Comparison of ENCODE assay signal across 15 cellular contexts in genomic region chr15:98937413-98938104, GRCh38.
DNase-seq lines count a peak whose midpoint lies in the region; ATAC-seq, FAIRE-seq and TF ChIP-seq lines count a peak whose summit lies in the region.
"Had no signal": no experiment of that assay in that cellular context is flagged by ENCODE, and none has a peak within 500 bp of the region (broad histone marks: within the 10 kb centered on the region; RNA-seq: fewer than 3 reads in every experiment).

No MANE protein-coding gene starts in this region.

- H3K36me3 ChIP-seq in gastroesophageal sphincter, result peaks cover 0 to 95% of the 10 kb centered on the region in 2 donors
- peaks cover 74% of the 10 kb centered on the region for H3K36me3 ChIP-seq in suprapubic skin
- H3K36me3 ChIP-seq in pancreas, result peaks cover 0 to 23% (median 0%) of the 10 kb centered on the region in 3 donors

- H3K27ac ChIP-seq in gastroesophageal sphincter (no peak overlapping the region), suprapubic skin (no peak overlapping the region), pancreas (no peak overlapping the region)
- H3K27ac ChIP-seq: ascending aorta, neutrophil had no signal

- no peak for DNase-seq in activated T-helper 1 cell treated with anti-CD3 and anti-CD28 coated beads, Interleukin-12 subunit alpha, Interleukin-12 subunit beta, Interleukin-2, Interleukin-4 antibody, amounts not matched to agents 30 ng/mL and 10 ng/mL and 1 ng/mL, durations not matched to agents 14 hours and 24 hours and 36 hours (ENCODE audit: low spot score)
- DNase-seq in RKO (ENCODE audit: low spot score) (no peak), suprapubic skin (ENCODE audit: low spot score in 2 of 2) (no peak), pancreas (no peak)
- DNase-seq: effector memory CD8-positive, alpha-beta T cell; NCI-H226; stimulated activated naive B cell treated with anti-CD40 and anti-IgM and Interleukin-4, amounts not matched to agents 10 μg/mL and 1 μg/mL and 100 μg/mL, for 72 hours; T1000 had no signal

- TF ChIP-seq CTCF in gastroesophageal sphincter (IDR thresholded peaks at IDR 0.05) (no peak), suprapubic skin (IDR thresholded peaks at IDR 0.05) (no peak), pancreas (IDR thresholded peaks at IDR 0.05) (no peak)

- FAIRE-seq in pancreas (lab: Jason Lieb, UNC), result no peak

- no peak overlapping the region for H3K4me3 Mint-ChIP-seq in activated T-helper 1 cell treated with anti-CD3 and anti-CD28 coated beads, Interleukin-12 subunit alpha, Interleukin-12 subunit beta, Interleukin-2, Interleukin-4 antibody, amounts not matched to agents 30 ng/mL and 10 ng/mL and 1 ng/mL, durations not matched to agents 14 hours and 24 hours and 36 hours
- H3K4me3 Mint-ChIP-seq: effector memory CD8-positive, alpha-beta T cell; stimulated activated naive B cell treated with anti-CD40 and anti-IgM and Interleukin-4, amounts not matched to agents 10 μg/mL and 1 μg/mL and 100 μg/mL, for 72 hours had no signal

- no peak for TF ChIP-seq POLR2A in gastroesophageal sphincter (IDR thresholded peaks at IDR 0.05)
- TF ChIP-seq POLR2A in suprapubic skin (IDR thresholded peaks at IDR 0.05), result no peak

- TF ChIP-seq EP300 in gastroesophageal sphincter (IDR thresholded peaks at IDR 0.05), result no peak
- TF ChIP-seq EP300 in suprapubic skin (IDR thresholded peaks at IDR 0.05), result no peak

- peak; percentile 84 for ATAC-seq in GM18867 (IDR thresholded peaks at IDR 0.05; ENCODE audit: unreplicated experiment)
- ATAC-seq in GM21381 (IDR thresholded peaks at IDR 0.05; ENCODE audit: unreplicated experiment), result peak; percentile 77
- peak; percentile 72 for ATAC-seq in HG02973 (IDR thresholded peaks at IDR 0.05; ENCODE audit: unreplicated experiment)
- ATAC-seq in gastroesophageal sphincter, result no peak
- no peak for ATAC-seq in pancreas
- ATAC-seq: effector memory CD8-positive, alpha-beta T cell; Panc1 had no signal

- no peak overlapping the region for H3K4me3 ChIP-seq in gastroesophageal sphincter
- no peak overlapping the region for H3K4me3 ChIP-seq in suprapubic skin
- H3K4me3 ChIP-seq in pancreas, result no peak overlapping the region
- H3K4me3 ChIP-seq: ascending aorta had no signal

- no peaks in the 10 kb centered on the region for H3K27me3 ChIP-seq in gastroesophageal sphincter
- no peaks in the 10 kb centered on the region for H3K27me3 ChIP-seq in suprapubic skin
- H3K27me3 ChIP-seq in pancreas, result no peaks in the 10 kb centered on the region
- H3K27me3 ChIP-seq: ascending aorta, neutrophil had no signal

- peaks cover 22% of the 10 kb centered on the region for H3K4me1 Mint-ChIP-seq in activated T-helper 1 cell treated with anti-CD3 and anti-CD28 coated beads, Interleukin-12 subunit alpha, Interleukin-12 subunit beta, Interleukin-2, Interleukin-4 antibody, amounts not matched to agents 30 ng/mL and 10 ng/mL and 1 ng/mL, durations not matched to agents 14 hours and 24 hours and 36 hours (ENCODE audit: low read depth)
- H3K4me1 Mint-ChIP-seq: stimulated activated naive B cell treated with anti-CD40 and anti-IgM and Interleukin-4, amounts not matched to agents 10 μg/mL and 1 μg/mL and 100 μg/mL, for 72 hours had no signal

- H3K4me1 ChIP-seq in gastroesophageal sphincter (peaks cover 0 to under 1% (median 0%) of the 10 kb centered on the region in 3 donors), suprapubic skin (no peaks in the 10 kb centered on the region), pancreas (peaks cover 0 to 18% (median 3%) of the 10 kb centered on the region in 3 donors)
- H3K4me1 ChIP-seq: ascending aorta had no signal

- no peaks in the 10 kb centered on the region for H3K27me3 Mint-ChIP-seq in activated T-helper 1 cell treated with anti-CD3 and anti-CD28 coated beads, Interleukin-12 subunit alpha, Interleukin-12 subunit beta, Interleukin-2, Interleukin-4 antibody, amounts not matched to agents 30 ng/mL and 10 ng/mL and 1 ng/mL, durations not matched to agents 14 hours and 24 hours and 36 hours (ENCODE audit: insufficient read depth)
- H3K27me3 Mint-ChIP-seq: effector memory CD8-positive, alpha-beta T cell; stimulated activated naive B cell treated with anti-CD40 and anti-IgM and Interleukin-4, amounts not matched to agents 10 μg/mL and 1 μg/mL and 100 μg/mL, for 72 hours had no signal

- H3K36me3 Mint-ChIP-seq in activated T-helper 1 cell treated with anti-CD3 and anti-CD28 coated beads, Interleukin-12 subunit alpha, Interleukin-12 subunit beta, Interleukin-2, Interleukin-4 antibody, amounts not matched to agents 30 ng/mL and 10 ng/mL and 1 ng/mL, durations not matched to agents 14 hours and 24 hours and 36 hours (ENCODE audit: low read depth), result peaks cover 19% of the 10 kb centered on the region

- H3K27ac Mint-ChIP-seq in activated T-helper 1 cell treated with anti-CD3 and anti-CD28 coated beads, Interleukin-12 subunit alpha, Interleukin-12 subunit beta, Interleukin-2, Interleukin-4 antibody, amounts not matched to agents 30 ng/mL and 10 ng/mL and 1 ng/mL, durations not matched to agents 14 hours and 24 hours and 36 hours, result peak overlapping the region; percentile 40
- H3K27ac Mint-ChIP-seq: effector memory CD8-positive, alpha-beta T cell; stimulated activated naive B cell treated with anti-CD40 and anti-IgM and Interleukin-4, amounts not matched to agents 10 μg/mL and 1 μg/mL and 100 μg/mL, for 72 hours had no signal

- 88 to 89% methylated on average over 6 to 7 of the region's 7 CpGs for WGBS in gastroesophageal sphincter (ENCODE audit: low coverage in 1 of 2), 2 donors
- 95% methylated on average over 7 of the region's 7 CpGs for WGBS in suprapubic skin
- WGBS in pancreas, 2 donors, result 93 to 95% methylated on average over 7 of the region's 7 CpGs

- H3K9me3 Mint-ChIP-seq in activated T-helper 1 cell treated with anti-CD3 and anti-CD28 coated beads, Interleukin-12 subunit alpha, Interleukin-12 subunit beta, Interleukin-2, Interleukin-4 antibody, amounts not matched to agents 30 ng/mL and 10 ng/mL and 1 ng/mL, durations not matched to agents 14 hours and 24 hours and 36 hours, result no peaks in the 10 kb centered on the region
- H3K9me3 Mint-ChIP-seq: effector memory CD8-positive, alpha-beta T cell; stimulated activated naive B cell treated with anti-CD40 and anti-IgM and Interleukin-4, amounts not matched to agents 10 μg/mL and 1 μg/mL and 100 μg/mL, for 72 hours had no signal

- no peaks in the 10 kb centered on the region for H3K9me3 ChIP-seq in gastroesophageal sphincter
- no peaks in the 10 kb centered on the region for H3K9me3 ChIP-seq in suprapubic skin
- no peaks in the 10 kb centered on the region for H3K9me3 ChIP-seq in pancreas
- H3K9me3 ChIP-seq: ascending aorta, neutrophil had no signal

- intact Hi-C loops in activated T-helper 1 cell treated with anti-CD3 and anti-CD28 coated beads, Interleukin-12 subunit alpha, Interleukin-12 subunit beta, Interleukin-2, Interleukin-4 antibody, amounts not matched to agents 30 ng/mL and 10 ng/mL and 1 ng/mL, durations not matched to agents 14 hours and 24 hours and 36 hours (cut with micrococcal nuclease), result loop anchor here (1.0 kb wide), 1 partner anchor 23 kb away; no protein-coding TSS in a partner anchor
- intact Hi-C loops in pancreas (cut with DNase I), result no loop called here

Comparison
In these comparisons a context has a peak if more than half of its experiments do, and no peak if none do; other contexts are left out.
1. ATAC-seq: peak in GM18867 (single experiment), GM21381 (single experiment) and HG02973 (single experiment); none in gastroesophageal sphincter (single experiment) and pancreas (0 of 4).